Comparison of ENCODE assay signal across 33 cellular contexts in the genomic region with DNA sequence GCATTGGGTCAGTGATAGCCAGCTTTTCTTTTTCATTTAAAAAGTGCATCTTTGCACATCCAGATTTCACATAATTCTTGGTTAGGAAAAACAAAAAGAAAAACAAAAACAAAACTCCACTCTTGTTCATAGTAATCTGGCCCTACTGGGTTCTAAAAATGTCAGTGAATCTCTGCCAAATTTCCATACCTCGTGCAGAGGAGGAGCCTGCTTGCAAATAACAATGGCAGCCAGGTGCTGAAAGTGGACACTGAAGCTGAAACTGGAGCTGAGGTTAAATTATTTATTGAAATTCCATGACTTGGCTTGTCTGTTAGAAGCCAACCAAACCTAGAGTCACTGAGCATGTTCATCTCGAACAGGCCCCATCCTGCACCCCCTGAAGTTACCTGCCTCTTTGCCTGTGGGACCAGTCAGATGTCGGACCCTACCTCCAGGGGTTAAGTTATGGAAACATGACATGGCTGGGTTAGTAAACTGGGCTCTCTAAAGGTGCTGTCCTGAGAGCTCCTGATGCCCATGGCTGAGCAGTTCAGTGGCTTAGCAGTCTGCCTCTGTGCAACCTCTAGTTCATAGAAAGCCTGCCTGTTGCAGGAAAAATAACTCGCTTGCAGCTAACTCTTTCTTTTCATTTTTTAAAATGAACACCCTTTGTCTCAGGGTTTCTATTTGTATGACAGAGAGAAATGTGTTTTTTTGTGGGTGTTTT. TPM values are rescaled to one million over a fixed set of nuclear protein-coding genes. Genes with fewer than 3 reads are reported as not detected.
"Had no signal": no experiment of that assay in that cellular context is flagged by ENCODE, and none has a peak within 500 bp of the region (broad histone marks: within the 10 kb centered on the region; RNA-seq: fewer than 3 reads in every experiment).

No MANE protein-coding gene starts in this region.

- H3K79me2 ChIP-seq: parathyroid adenoma had no signal

- H3K36me3 Mint-ChIP-seq: activated CD4-positive, alpha-beta memory T cell treated with anti-CD3 and anti-CD28 coated beads for 36 hours; activated naive CD4-positive, alpha-beta T cell treated with anti-CD3 and anti-CD28 coated beads, Interleukin-2, amount 10 ng/mL, durations not matched to agents 7 days and 5 days; activated naive CD8-positive, alpha-beta T cell treated with anti-CD3 and anti-CD28 coated beads, Interleukin-2, amount 10 ng/mL, durations not matched to agents 7 days and 5 days; stimulated activated effector memory CD8-positive, alpha-beta T cell treated with anti-CD3 and anti-CD28 coated beads, Interleukin-12 subunit alpha, Interleukin-12 subunit beta, amount 100 ng/mL, for 72 hours had no signal

- H3K9me3 Mint-ChIP-seq: activated naive CD4-positive, alpha-beta T cell treated with anti-CD3 and anti-CD28 coated beads, Interleukin-2, amount 10 ng/mL, durations not matched to agents 7 days and 5 days; activated naive CD8-positive, alpha-beta T cell treated with anti-CD3 and anti-CD28 coated beads, Interleukin-2, amount 10 ng/mL, durations not matched to agents 7 days and 5 days; activated T-helper 1 cell treated with anti-CD3 and anti-CD28 coated beads, Interleukin-12 subunit alpha, Interleukin-12 subunit beta, Interleukin-2, Interleukin-4 antibody, amounts not matched to agents 30 ng/mL and 10 ng/mL and 1 ng/mL, durations not matched to agents 14 hours and 24 hours and 36 hours; stimulated activated effector memory CD8-positive, alpha-beta T cell treated with anti-CD3 and anti-CD28 coated beads, Interleukin-12 subunit alpha, Interleukin-12 subunit beta, amount 100 ng/mL, for 72 hours; T-helper 1 cell treated with Interleukin-12 subunit alpha and Interleukin-12 subunit beta and Interleukin-4 antibody, amounts not matched to agents 30 μg/mL and 1 μg/mL, for 36 hours had no signal

- H3K4me1 Mint-ChIP-seq: activated naive CD8-positive, alpha-beta T cell treated with anti-CD3 and anti-CD28 coated beads, Interleukin-2, amount 10 ng/mL, durations not matched to agents 7 days and 5 days had no signal

- H3K27me3 ChIP-seq: brain microvascular endothelial cell, left lung, right lobe of liver, upper lobe of left lung had no signal

- H2AFZ ChIP-seq: parathyroid adenoma had no signal

- H3K27me3 Mint-ChIP-seq: activated CD4-positive, alpha-beta memory T cell treated with anti-CD3 and anti-CD28 coated beads for 36 hours had no signal

- H3K4me3 ChIP-seq: left lung, right lobe of liver, skin epidermis, upper lobe of left lung had no signal

- H3K4me1 ChIP-seq: parathyroid adenoma, right lobe of liver had no signal

- H3K4me3 Mint-ChIP-seq: activated CD4-positive, alpha-beta memory T cell treated with anti-CD3 and anti-CD28 coated beads for 36 hours; activated naive CD4-positive, alpha-beta T cell treated with anti-CD3 and anti-CD28 coated beads, Interleukin-2, amount 10 ng/mL, durations not matched to agents 7 days and 5 days; activated naive CD8-positive, alpha-beta T cell treated with anti-CD3 and anti-CD28 coated beads, Interleukin-2, amount 10 ng/mL, durations not matched to agents 7 days and 5 days; activated T-helper 1 cell treated with anti-CD3 and anti-CD28 coated beads, Interleukin-12 subunit alpha, Interleukin-12 subunit beta, Interleukin-2, Interleukin-4 antibody, amounts not matched to agents 30 ng/mL and 10 ng/mL and 1 ng/mL, durations not matched to agents 14 hours and 24 hours and 36 hours; nephron; stimulated activated effector memory CD8-positive, alpha-beta T cell treated with anti-CD3 and anti-CD28 coated beads, Interleukin-12 subunit alpha, Interleukin-12 subunit beta, amount 100 ng/mL, for 72 hours; stimulated activated naive CD8-positive, alpha-beta T cell treated with anti-CD3 and anti-CD28 coated beads, Interleukin-15, amount 100 ng/mL, for 72 hours; T-helper 1 cell treated with Interleukin-12 subunit alpha and Interleukin-12 subunit beta and Interleukin-4 antibody, amounts not matched to agents 30 μg/mL and 1 μg/mL, for 36 hours had no signal

- ATAC-seq: activated CD4-positive, CD25-positive, alpha-beta regulatory T cell treated with anti-CD3 and anti-CD28 coated beads, Interleukin-2, amount 50 U/mL, for 24 hours; left lung; right lobe of liver; stimulated activated effector memory CD8-positive, alpha-beta T cell treated with anti-CD3 and anti-CD28 coated beads, Interleukin-12 subunit alpha, Interleukin-12 subunit beta, amount 100 ng/mL, for 72 hours; stimulated activated naive CD8-positive, alpha-beta T cell treated with anti-CD3 and anti-CD28 coated beads, Interleukin-15, amount 100 ng/mL, for 72 hours had no signal

- DNase-seq: activated CD4-positive, alpha-beta memory T cell treated with anti-CD3 and anti-CD28 coated beads for 36 hours; activated CD4-positive, alpha-beta T cell treated with anti-CD3 and anti-CD28 coated beads for 48 hours; activated CD8-positive, alpha-beta memory T cell treated with anti-CD3 and anti-CD28 coated beads, Interleukin-2, amount 50 U/mL, for 4 hours; activated effector memory CD4-positive, alpha-beta T cell treated with anti-CD3 and anti-CD28 coated beads, Interleukin-2, amount 50 U/mL, for 16 hours; activated naive CD4-positive, alpha-beta T cell treated with anti-CD3 and anti-CD28 coated beads, Interleukin-2, amount 10 ng/mL, durations not matched to agents 7 days and 5 days; activated naive CD8-positive, alpha-beta T cell treated with anti-CD3 and anti-CD28 coated beads, Interleukin-2, amount 10 ng/mL, durations not matched to agents 7 days and 5 days; activated T-cell treated with anti-CD3 and anti-CD28 coated beads, Interleukin-2, amount 50 U/mL, for 1 hour; brain microvascular endothelial cell; caudate nucleus; cortex of kidney; head of caudate nucleus; left lung; mammary epithelial cell; right lobe of liver; stimulated activated CD4-positive, alpha-beta T cell treated with anti-CD3 and anti-CD28 coated beads, Interleukin-12 subunit alpha, Interleukin-12 subunit beta, amount 100 ng/mL, for 4 hours; stimulated activated CD4-positive, alpha-beta T cell treated with anti-CD3 and anti-CD28 coated beads, Interleukin-4, amount 100 ng/mL, for 24 hours; stimulated activated naive CD8-positive, alpha-beta T cell treated with anti-CD3 and anti-CD28 coated beads, Interleukin-15, amount 100 ng/mL, for 72 hours; substantia nigra; SW 1271; T1000; upper lobe of left lung; WERI-Rb-1 had no signal

- H3K9me3 ChIP-seq: left lung had no signal

- H3K36me3 ChIP-seq: brain microvascular endothelial cell, left lung, right lobe of liver, upper lobe of left lung, WERI-Rb-1 had no signal

- H3K27ac ChIP-seq: brain microvascular endothelial cell, left lung, parathyroid adenoma, right lobe of liver, skin epidermis, WERI-Rb-1 had no signal

- H3K27ac Mint-ChIP-seq: activated CD4-positive, alpha-beta memory T cell treated with anti-CD3 and anti-CD28 coated beads for 36 hours; activated naive CD4-positive, alpha-beta T cell treated with anti-CD3 and anti-CD28 coated beads, Interleukin-2, amount 10 ng/mL, durations not matched to agents 7 days and 5 days; activated naive CD8-positive, alpha-beta T cell treated with anti-CD3 and anti-CD28 coated beads, Interleukin-2, amount 10 ng/mL, durations not matched to agents 7 days and 5 days; activated T-helper 1 cell treated with anti-CD3 and anti-CD28 coated beads, Interleukin-12 subunit alpha, Interleukin-12 subunit beta, Interleukin-2, Interleukin-4 antibody, amounts not matched to agents 30 ng/mL and 10 ng/mL and 1 ng/mL, durations not matched to agents 14 hours and 24 hours and 36 hours; stimulated activated effector memory CD8-positive, alpha-beta T cell treated with anti-CD3 and anti-CD28 coated beads, Interleukin-12 subunit alpha, Interleukin-12 subunit beta, amount 100 ng/mL, for 72 hours; stimulated activated naive CD8-positive, alpha-beta T cell treated with anti-CD3 and anti-CD28 coated beads, Interleukin-15, amount 100 ng/mL, for 72 hours; T-helper 1 cell treated with Interleukin-12 subunit alpha and Interleukin-12 subunit beta and Interleukin-4 antibody, amounts not matched to agents 30 μg/mL and 1 μg/mL, for 36 hours had no signal

RNA-seq across cellular contexts. Expression of a gene that starts 42.7 kb away (rescaled TPM):
- total RNA-seq: chondrocyte, fibroblast of lung, fibroblast of villous mesenchyme, mammary epithelial cell had no signal
- polyA plus RNA-seq: endothelial cell of umbilical vein, mammary epithelial cell had no signal
